Comparison of ENCODE assay signal across 11 cellular contexts in genomic region chr1:94544706-94545490, GRCh38. TPM values are rescaled to one million over a fixed set of nuclear protein-coding genes. Genes with fewer than 3 reads are reported as not detected.
DNase-seq lines count a peak whose midpoint lies in the region; ATAC-seq and TF ChIP-seq lines count a peak whose summit lies in the region.
"Had no signal": no experiment of that assay in that cellular context is flagged by ENCODE, and none has a peak within 500 bp of the region (broad histone marks: within the 10 kb centered on the region; RNA-seq: fewer than 3 reads in every experiment).

No MANE protein-coding gene starts in this region.

- H3K36me3 ChIP-seq in cardiac muscle cell (no peaks in the 10 kb centered on the region), hepatocyte (replicated peaks; ENCODE audit: insufficient read depth, low read depth) (no peaks in the 10 kb centered on the region), thyroid gland (no peaks in the 10 kb centered on the region)

- peaks cover 26% of the 10 kb centered on the region for H3K27me3 ChIP-seq in cardiac muscle cell
- H3K27me3 ChIP-seq in hepatocyte = no peaks in the 10 kb centered on the region
- H3K27me3 ChIP-seq in thyroid gland = no peaks in the 10 kb centered on the region

- H3K9me3 ChIP-seq in cardiac muscle cell (ENCODE audit: low read depth) (no peaks in the 10 kb centered on the region), hepatocyte (ENCODE audit: low read depth) (no peaks in the 10 kb centered on the region), thyroid gland (no peaks in the 10 kb centered on the region)

- peaks cover 24% of the 10 kb centered on the region for H3K79me2 ChIP-seq in hepatocyte

- ATAC-seq in HG03439 (IDR thresholded peaks at IDR 0.05; ENCODE audit: unreplicated experiment) = no peak
- ATAC-seq: esophagus mucosa had no signal

- no peak for TF ChIP-seq POLR2A in thyroid gland (IDR thresholded peaks at IDR 0.05)

- peak overlapping the region; percentile 37 for H3K4me3 Mint-ChIP-seq in MCF 10A (ENCODE audit: unreplicated experiment)
- H3K4me3 Mint-ChIP-seq in activated CD4-positive, alpha-beta memory T cell treated with anti-CD3 and anti-CD28 coated beads for 36 hours = no peak overlapping the region
- H3K4me3 Mint-ChIP-seq in activated CD4-positive, alpha-beta memory T cell treated with anti-CD3 and anti-CD28 coated beads, Interleukin-2, amount 10 ng/mL, durations not matched to agents 7 days and 5 days = no peak overlapping the region

- H3K36me3 Mint-ChIP-seq in MCF 10A (ENCODE audit: insufficient read depth, unreplicated experiment) = peaks cover under 1% of the 10 kb centered on the region
- no peaks in the 10 kb centered on the region for H3K36me3 Mint-ChIP-seq in activated CD4-positive, alpha-beta memory T cell treated with anti-CD3 and anti-CD28 coated beads for 36 hours
- no peaks in the 10 kb centered on the region for H3K36me3 Mint-ChIP-seq in activated CD4-positive, alpha-beta memory T cell treated with anti-CD3 and anti-CD28 coated beads, Interleukin-2, amount 10 ng/mL, durations not matched to agents 7 days and 5 days (ENCODE audit: low read depth)

- H3K27me3 Mint-ChIP-seq in MCF 10A (ENCODE audit: insufficient read depth, unreplicated experiment) = no peaks in the 10 kb centered on the region
- H3K27me3 Mint-ChIP-seq in activated CD4-positive, alpha-beta memory T cell treated with anti-CD3 and anti-CD28 coated beads for 36 hours = peaks cover 47% of the 10 kb centered on the region
- H3K27me3 Mint-ChIP-seq in activated CD4-positive, alpha-beta memory T cell treated with anti-CD3 and anti-CD28 coated beads, Interleukin-2, amount 10 ng/mL, durations not matched to agents 7 days and 5 days = peaks cover 60% of the 10 kb centered on the region

- H3K27ac Mint-ChIP-seq in MCF 10A (ENCODE audit: low read depth, unreplicated experiment) = peak overlapping the region; percentile 97
- no peak overlapping the region for H3K27ac Mint-ChIP-seq in activated CD4-positive, alpha-beta memory T cell treated with anti-CD3 and anti-CD28 coated beads for 36 hours
- no peak overlapping the region for H3K27ac Mint-ChIP-seq in activated CD4-positive, alpha-beta memory T cell treated with anti-CD3 and anti-CD28 coated beads, Interleukin-2, amount 10 ng/mL, durations not matched to agents 7 days and 5 days

- POLR2A ChIA-PET in MCF 10A (lab: Yijun Ruan, JAX) = interaction anchor here (0.7 to 5.6 kb wide), 14 partner anchors 15 to 252 kb away, joined by 3 to 30 read pairs (median 4); no protein-coding TSS in a partner anchor
- POLR2A ChIA-PET in activated CD4-positive, alpha-beta memory T cell treated with anti-CD3 and anti-CD28 coated beads for 36 hours (lab: Charles Lee) = no interaction called here
- POLR2A ChIA-PET in activated CD4-positive, alpha-beta memory T cell treated with anti-CD3 and anti-CD28 coated beads, Interleukin-2, amount 10 ng/mL, durations not matched to agents 7 days and 5 days (lab: Charles Lee) = no interaction called here

- TF ChIP-seq CTCF in cardiac muscle cell (IDR thresholded peaks at IDR 0.05; ENCODE audit: low read depth, low read length) (peak; percentile 15), MCF 10A (IDR thresholded peaks at IDR 0.05; ENCODE audit: unreplicated experiment) (no peak), hepatocyte (IDR thresholded peaks at IDR 0.05; ENCODE audit: poor library complexity) (no peak), thyroid gland (IDR thresholded peaks at IDR 0.05) (no peak)

- H2AFZ ChIP-seq in hepatocyte = no peak overlapping the region

- no peaks in the 10 kb centered on the region for H3K9me2 ChIP-seq in hepatocyte (replicated peaks; ENCODE audit: insufficient read depth)

- no TSS peak for BruUV-seq in MCF 10A (replicated peaks; lab: Mats Ljungman, UMichigan)

- DNase-seq in cardiac muscle cell (ENCODE audit: low read depth in 1 of 2, low spot score in 1 of 2) (peak in 1 of 2 donors; percentile 80), cardiac septum (ENCODE audit: low spot score) (no peak), MCF 10A (ENCODE audit: unreplicated experiment) (peak; percentile 73), hepatocyte (ENCODE audit: low spot score) (no peak), thyroid gland (no peak)
- DNase-seq in activated CD4-positive, alpha-beta memory T cell treated with anti-CD3 and anti-CD28 coated beads for 36 hours = no peak
- DNase-seq in activated CD4-positive, alpha-beta memory T cell treated with anti-CD3 and anti-CD28 coated beads, Interleukin-2, amount 10 ng/mL, durations not matched to agents 7 days and 5 days = no peak
- DNase-seq: NCI-H748 treated with DMSO at 0.1 percent for 48 hours; stimulated activated CD4-positive, alpha-beta T cell treated with anti-CD3 and anti-CD28 coated beads, Interleukin-4, amount 100 ng/mL, for 4 hours had no signal

- H3K4me2 ChIP-seq in hepatocyte = peak overlapping the region; percentile 81

- CTCF ChIA-PET in MCF 10A (lab: Yijun Ruan, JAX) = interaction anchor here (0.6 to 0.9 kb wide), 2 partner anchors 56 to 309 kb away, joined by 3 read pairs; no protein-coding TSS in a partner anchor
- CTCF ChIA-PET in activated CD4-positive, alpha-beta memory T cell treated with anti-CD3 and anti-CD28 coated beads for 36 hours (lab: Charles Lee) = no interaction called here
- CTCF ChIA-PET in activated CD4-positive, alpha-beta memory T cell treated with anti-CD3 and anti-CD28 coated beads, Interleukin-2, amount 10 ng/mL, durations not matched to agents 7 days and 5 days (lab: Charles Lee) = no interaction called here

- H4K20me1 ChIP-seq in hepatocyte (ENCODE audit: insufficient read depth, poor library complexity, severe bottlenecking) = peaks cover 12% of the 10 kb centered on the region

- no peak overlapping the region for H3K27ac ChIP-seq in cardiac muscle cell
- H3K27ac ChIP-seq in hepatocyte = peak overlapping the region; percentile 97
- peak overlapping the region; percentile 18 to 42 (median 41) for H3K27ac ChIP-seq in thyroid gland

- H3K4me3 ChIP-seq in cardiac muscle cell = no peak overlapping the region
- no peak overlapping the region for H3K4me3 ChIP-seq in hepatocyte
- no peak overlapping the region for H3K4me3 ChIP-seq in thyroid gland (replicated peaks in 1 of 3)

- no peaks in the 10 kb centered on the region for H3K9me3 Mint-ChIP-seq in MCF 10A (ENCODE audit: unreplicated experiment)
- H3K9me3 Mint-ChIP-seq in activated CD4-positive, alpha-beta memory T cell treated with anti-CD3 and anti-CD28 coated beads for 36 hours = no peaks in the 10 kb centered on the region
- no peaks in the 10 kb centered on the region for H3K9me3 Mint-ChIP-seq in activated CD4-positive, alpha-beta memory T cell treated with anti-CD3 and anti-CD28 coated beads, Interleukin-2, amount 10 ng/mL, durations not matched to agents 7 days and 5 days

- H3K4me1 ChIP-seq in cardiac muscle cell (ENCODE audit: low read depth) = peaks cover 3% of the 10 kb centered on the region
- H3K4me1 ChIP-seq in hepatocyte (ENCODE audit: insufficient read depth) = peaks cover 2% of the 10 kb centered on the region
- H3K4me1 ChIP-seq in thyroid gland = peaks cover 5 to 9% of the 10 kb centered on the region in 2 donors

- intact Hi-C loops in cardiac septum (cut with DNase I) (loop anchor here (5.0 kb wide), 2 partner anchors 112 to 192 kb away; no protein-coding TSS in a partner anchor), MCF 10A (cut with micrococcal nuclease) (loop anchor here (2.0 to 5.0 kb wide), 3 partner anchors 37 to 497 kb away; no protein-coding TSS in a partner anchor), thyroid gland (cut with DNase I) (no loop called here)
- intact Hi-C loops in activated CD4-positive, alpha-beta memory T cell treated with anti-CD3 and anti-CD28 coated beads for 36 hours (cut with micrococcal nuclease) = loop anchor here (5.0 kb wide), 1 partner anchor 128 kb away; the partner anchor contains the start of gene ABCD3

- peaks cover 40% of the 10 kb centered on the region for H3K4me1 Mint-ChIP-seq in MCF 10A (ENCODE audit: insufficient read depth, unreplicated experiment)
- H3K4me1 Mint-ChIP-seq in activated CD4-positive, alpha-beta memory T cell treated with anti-CD3 and anti-CD28 coated beads for 36 hours (ENCODE audit: low read depth) = peaks cover 12% of the 10 kb centered on the region
- H3K4me1 Mint-ChIP-seq in activated CD4-positive, alpha-beta memory T cell treated with anti-CD3 and anti-CD28 coated beads, Interleukin-2, amount 10 ng/mL, durations not matched to agents 7 days and 5 days = peaks cover 17% of the 10 kb centered on the region

- WGBS in hepatocyte (ENCODE audit: low lambda C conversion rate, missing lambda C conversion rate) = 63% methylated on average over 4 of the region's 4 CpGs
- WGBS in thyroid gland, 2 donors = 87 to 92% methylated on average over 4 of the region's 4 CpGs

RNA-seq across cellular contexts. Expression of gene F3, which starts 3.3 kb away (rescaled TPM):
- 1.6 and 3.1 TPM in 2 replicates for total RNA-seq in cardiac muscle cell
- 0.81 and 1.6 TPM in 2 replicates for polyA plus RNA-seq in cardiac muscle cell
- total RNA-seq in cardiac septum = 29.1 TPM
- 173 and 296 TPM in 2 replicates for total RNA-seq in MCF 10A (2022)
- total RNA-seq in hepatocyte = 261 and 281 TPM in 2 replicates
- polyA plus RNA-seq in hepatocyte = 390 and 412 TPM in 2 replicates
- 100 to 1,000 TPM in 2 of 4 donors, 10 to 100 TPM in 2; 59.4 to 132 (median 99.0) TPM for total RNA-seq in thyroid gland
- under 1 TPM; 0.15 to 0.33 TPM for total RNA-seq in activated CD4-positive, alpha-beta memory T cell treated with anti-CD3 and anti-CD28 coated beads for 36 hours
- under 1 TPM; 0.15 to 0.18 TPM for total RNA-seq in activated CD4-positive, alpha-beta memory T cell treated with anti-CD3 and anti-CD28 coated beads, Interleukin-2, amount 10 ng/mL, durations not matched to agents 7 days and 5 days
